9 cellular contexts compared by ENCODE assay signal in the genomic region with DNA sequence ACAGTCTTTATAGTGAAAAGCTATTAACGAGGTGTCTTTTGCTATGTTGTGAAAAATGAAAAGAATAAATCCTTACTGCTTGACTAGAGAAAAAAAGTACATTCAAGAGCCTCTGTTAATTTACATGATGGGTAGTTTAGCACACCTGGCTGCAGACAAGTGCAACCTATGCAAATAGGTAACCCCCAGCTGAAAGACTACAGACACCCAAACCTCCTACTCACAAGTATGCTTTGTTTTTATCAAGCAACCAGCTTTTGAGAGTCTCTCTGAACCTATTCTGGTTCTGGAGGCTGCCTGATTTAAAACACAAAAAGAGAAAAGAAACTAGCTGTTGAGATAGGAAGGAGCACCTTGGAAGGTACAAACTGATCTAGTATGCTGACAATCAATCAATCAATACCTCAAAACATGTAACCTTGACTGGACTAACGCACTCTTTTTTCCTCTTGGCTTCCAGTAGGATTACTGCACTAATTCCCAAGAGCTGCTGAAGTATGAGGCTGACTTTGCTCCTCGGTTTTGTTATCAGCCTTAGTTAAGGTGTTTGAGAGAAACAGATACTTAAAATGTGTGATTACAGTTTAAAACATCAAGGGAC.
A peak's percentile ranks its signal among the peaks of the same experiment; 100 is the strongest.
DNase-seq lines count a peak whose midpoint lies in the region; ATAC-seq and TF ChIP-seq lines count a peak whose summit lies in the region.
"Had no signal": no experiment of that assay in that cellular context is flagged by ENCODE, and none has a peak within 500 bp of the region (broad histone marks: within the 10 kb centered on the region; RNA-seq: fewer than 3 reads in every experiment).

No MANE protein-coding gene starts in this region.

- peaks cover 17 to 20% of the 10 kb centered on the region in 2 donors for H3K4me1 Mint-ChIP-seq in natural killer cell
- peaks cover 19% of the 10 kb centered on the region for H3K4me1 Mint-ChIP-seq in activated CD4-positive, alpha-beta memory T cell treated with anti-CD3 and anti-CD28 coated beads, Interleukin-2, amount 10 ng/mL, durations not matched to agents 7 days and 5 days

- CTCF ChIA-PET in activated CD4-positive, alpha-beta memory T cell treated with anti-CD3 and anti-CD28 coated beads, Interleukin-2, amount 10 ng/mL, durations not matched to agents 7 days and 5 days (lab: Charles Lee), result interaction anchor here (0.7 kb wide), 1 partner anchor 182 kb away, joined by 3 read pairs; no protein-coding TSS in a partner anchor

- peak; percentile 40 for DNase-seq in OCI-M1 (lab: John Stamatoyannopoulos, UW)
- DNase-seq in natural killer cell, result no peak
- DNase-seq in midbrain (lab: John Stamatoyannopoulos, UW), result no peak
- no peak for DNase-seq in foreskin melanocyte
- no peak for DNase-seq in activated CD4-positive, alpha-beta memory T cell treated with anti-CD3 and anti-CD28 coated beads, Interleukin-2, amount 10 ng/mL, durations not matched to agents 7 days and 5 days
- DNase-seq in GM03348 (ENCODE audit: low spot score), result no peak
- DNase-seq: stimulated activated CD4-positive, alpha-beta T cell treated with anti-CD3 and anti-CD28 coated beads, Interleukin-12 subunit alpha, Interleukin-12 subunit beta, amount 100 ng/mL, for 4 hours had no signal

- peaks cover 5 to 7% of the 10 kb centered on the region in 2 donors for H3K9me3 Mint-ChIP-seq in natural killer cell
- H3K9me3 Mint-ChIP-seq in activated CD4-positive, alpha-beta memory T cell treated with anti-CD3 and anti-CD28 coated beads, Interleukin-2, amount 10 ng/mL, durations not matched to agents 7 days and 5 days, result peaks cover 27% of the 10 kb centered on the region

- H3K36me3 Mint-ChIP-seq in natural killer cell, result peaks cover 10% of the 10 kb centered on the region
- H3K36me3 Mint-ChIP-seq in activated CD4-positive, alpha-beta memory T cell treated with anti-CD3 and anti-CD28 coated beads, Interleukin-2, amount 10 ng/mL, durations not matched to agents 7 days and 5 days (ENCODE audit: low read depth), result peaks cover 13% of the 10 kb centered on the region

- no peak overlapping the region for H3K4me3 Mint-ChIP-seq in natural killer cell
- no peak overlapping the region for H3K4me3 Mint-ChIP-seq in activated CD4-positive, alpha-beta memory T cell treated with anti-CD3 and anti-CD28 coated beads, Interleukin-2, amount 10 ng/mL, durations not matched to agents 7 days and 5 days

- no peaks in the 10 kb centered on the region for H3K27me3 Mint-ChIP-seq in natural killer cell (ENCODE audit: low read depth in 2 of 2)
- no peaks in the 10 kb centered on the region for H3K27me3 Mint-ChIP-seq in activated CD4-positive, alpha-beta memory T cell treated with anti-CD3 and anti-CD28 coated beads, Interleukin-2, amount 10 ng/mL, durations not matched to agents 7 days and 5 days

- ATAC-seq in GM18870 (IDR thresholded peaks at IDR 0.05; ENCODE audit: unreplicated experiment), result peak; percentile 65
- peak; percentile 87 for ATAC-seq in HG02623 (IDR thresholded peaks at IDR 0.05; ENCODE audit: unreplicated experiment)
- ATAC-seq in natural killer cell, result no peak

- no peak for TF ChIP-seq CTCF in natural killer cell (IDR thresholded peaks at IDR 0.05)

- intact Hi-C loops in natural killer cell (cut with micrococcal nuclease), result no loop called here

- POLR2A ChIA-PET in activated CD4-positive, alpha-beta memory T cell treated with anti-CD3 and anti-CD28 coated beads, Interleukin-2, amount 10 ng/mL, durations not matched to agents 7 days and 5 days (lab: Charles Lee), result interaction anchor here (1.3 kb wide), 1 partner anchor 10 kb away, joined by 4 read pairs; no protein-coding TSS in a partner anchor

- peak overlapping the region; percentile 80 to 82 for H3K27ac Mint-ChIP-seq in natural killer cell
- H3K27ac Mint-ChIP-seq in activated CD4-positive, alpha-beta memory T cell treated with anti-CD3 and anti-CD28 coated beads, Interleukin-2, amount 10 ng/mL, durations not matched to agents 7 days and 5 days, result no peak overlapping the region

Comparison
In these comparisons a context has a peak if more than half of its experiments do, and no peak if none do; other contexts are left out.
1. ATAC-seq: peak in GM18870 (single experiment) and HG02623 (single experiment); none in natural killer cell (0 of 3).